9 cellular contexts compared by ENCODE assay signal in genomic region chr2:105294844-105295481, GRCh38. TPM values are rescaled to one million over a fixed set of nuclear protein-coding genes. Genes with fewer than 3 reads are reported as not detected.
DNase-seq lines count a peak whose midpoint lies in the region; ATAC-seq and TF ChIP-seq lines count a peak whose summit lies in the region.
"Had no signal": no experiment of that assay in that cellular context is flagged by ENCODE, and none has a peak within 500 bp of the region (broad histone marks: within the 10 kb centered on the region; RNA-seq: fewer than 3 reads in every experiment).

No MANE protein-coding gene starts in this region.

- no peaks in the 10 kb centered on the region for H3K9me3 ChIP-seq in CD4-positive, alpha-beta T cell (ENCODE audit: control insufficient read depth, low read length)

- no peaks in the 10 kb centered on the region for H3K9me3 Mint-ChIP-seq in CD4-positive, alpha-beta T cell
- no peaks in the 10 kb centered on the region for H3K9me3 Mint-ChIP-seq in activated CD8-positive, alpha-beta T cell treated with anti-CD3 and anti-CD28 coated beads for 36 hours

- H3K27me3 ChIP-seq in CD4-positive, alpha-beta T cell (ENCODE audit: control insufficient read depth, insufficient read depth, low read length): no peaks in the 10 kb centered on the region

- no peak for TF ChIP-seq POLR2A in NB4 (IDR thresholded peaks at IDR 0.05; ENCODE audit: extremely low read depth, insufficient read length)

- H3K27me3 Mint-ChIP-seq in CD4-positive, alpha-beta T cell: no peaks in the 10 kb centered on the region
- no peaks in the 10 kb centered on the region for H3K27me3 Mint-ChIP-seq in activated CD8-positive, alpha-beta T cell treated with anti-CD3 and anti-CD28 coated beads for 36 hours

- peaks cover 87% of the 10 kb centered on the region for H3K36me3 Mint-ChIP-seq in CD4-positive, alpha-beta T cell (ENCODE audit: low read depth)
- peaks cover 42% of the 10 kb centered on the region for H3K36me3 Mint-ChIP-seq in activated CD8-positive, alpha-beta T cell treated with anti-CD3 and anti-CD28 coated beads for 36 hours (ENCODE audit: low read depth)

- H3K27ac ChIP-seq in CD4-positive, alpha-beta T cell (ENCODE audit: low read depth, low read length): no peak overlapping the region

- no peak overlapping the region for H3K4me3 Mint-ChIP-seq in CD4-positive, alpha-beta T cell
- no peak overlapping the region for H3K4me3 Mint-ChIP-seq in activated CD8-positive, alpha-beta T cell treated with anti-CD3 and anti-CD28 coated beads for 36 hours

- peaks cover 5% of the 10 kb centered on the region for H3K4me1 Mint-ChIP-seq in CD4-positive, alpha-beta T cell (ENCODE audit: low read depth)
- no peaks in the 10 kb centered on the region for H3K4me1 Mint-ChIP-seq in activated CD8-positive, alpha-beta T cell treated with anti-CD3 and anti-CD28 coated beads for 36 hours (ENCODE audit: low read depth)

- POLR2A ChIA-PET in CD4-positive, alpha-beta T cell (lab: Charles Lee): interaction anchor here (1.1 kb wide), 1 partner anchor 43 kb away, joined by 3 read pairs; no protein-coding TSS in a partner anchor
- POLR2A ChIA-PET in activated CD8-positive, alpha-beta T cell treated with anti-CD3 and anti-CD28 coated beads for 36 hours (lab: Charles Lee): no interaction called here

- peak in 1 of 10 experiments; percentile 11 for DNase-seq in CD4-positive, alpha-beta T cell
- peak; percentile 64 for DNase-seq in NB4 (ENCODE audit: low read depth)
- DNase-seq in activated CD8-positive, alpha-beta T cell treated with anti-CD3 and anti-CD28 coated beads for 36 hours: peak; percentile 46
- DNase-seq in germinal center (ENCODE audit: low spot score): peak; percentile 47
- peak; percentile 28 to 94 (median 70) for DNase-seq in posterior cingulate gyrus

- ATAC-seq in CD4-positive, alpha-beta T cell (ENCODE audit: poor library complexity): no peak
- ATAC-seq in GM18909 (IDR thresholded peaks at IDR 0.05; ENCODE audit: poor library complexity, unreplicated experiment) (peak; percentile 52), GM18870 (IDR thresholded peaks at IDR 0.05; ENCODE audit: unreplicated experiment) (no peak), HG03432 (IDR thresholded peaks at IDR 0.05; ENCODE audit: unreplicated experiment) (no peak)
- ATAC-seq in activated CD8-positive, alpha-beta T cell treated with anti-CD3 and anti-CD28 coated beads for 36 hours: peak; percentile 47

- no peak overlapping the region for H3K27ac Mint-ChIP-seq in CD4-positive, alpha-beta T cell
- H3K27ac Mint-ChIP-seq in activated CD8-positive, alpha-beta T cell treated with anti-CD3 and anti-CD28 coated beads for 36 hours: no peak overlapping the region

- intact Hi-C loops in CD4-positive, alpha-beta T cell (cut with DNase I, micrococcal nuclease): no loop called here
- intact Hi-C loops in activated CD8-positive, alpha-beta T cell treated with anti-CD3 and anti-CD28 coated beads for 36 hours (cut with micrococcal nuclease): no loop called here
- intact Hi-C loops in posterior cingulate gyrus (cut with DNase I): loop anchor here (2.0 kb wide), 1 partner anchor 180 kb away; no protein-coding TSS in a partner anchor

- TF ChIP-seq CTCF in CD4-positive, alpha-beta T cell (IDR thresholded peaks at IDR 0.05): peak; percentile 42
- TF ChIP-seq CTCF in NB4 (IDR thresholded peaks at IDR 0.05; ENCODE audit: low read depth, low read length): peak; percentile 56
- no peak for TF ChIP-seq CTCF in activated CD8-positive, alpha-beta T cell treated with anti-CD3 and anti-CD28 coated beads for 36 hours (IDR thresholded peaks at IDR 0.05)

- H3K4me3 ChIP-seq in NB4 (ENCODE audit: low read depth, low read length): no peak overlapping the region
- H3K4me3 ChIP-seq: skin epidermis had no signal

- CTCF ChIA-PET in CD4-positive, alpha-beta T cell (lab: Charles Lee): no interaction called here
- CTCF ChIA-PET in activated CD8-positive, alpha-beta T cell treated with anti-CD3 and anti-CD28 coated beads for 36 hours (lab: Charles Lee): interaction anchor here (0.7 to 1.7 kb wide), 5 partner anchors 14 to 56 kb away, joined by 3 to 4 read pairs (median 3); no protein-coding TSS in a partner anchor

RNA-seq across cellular contexts. Expression of gene TGFBRAP1, which starts 34.6 kb away (rescaled TPM):
- 10 to 100 TPM; 14.9 to 16.6 TPM for total RNA-seq in CD4-positive, alpha-beta T cell
- total RNA-seq in activated CD8-positive, alpha-beta T cell treated with anti-CD3 and anti-CD28 coated beads for 36 hours: 10 to 100 TPM; 17.9 to 20.2 TPM

RNA-seq across cellular contexts. Expression of gene C2orf49, which starts 42.4 kb away (rescaled TPM):
- 10 to 100 TPM; 28.8 to 29.4 TPM for total RNA-seq in CD4-positive, alpha-beta T cell
- 10 to 100 TPM; 22.3 to 23.3 TPM for total RNA-seq in activated CD8-positive, alpha-beta T cell treated with anti-CD3 and anti-CD28 coated beads for 36 hours

RNA-seq across cellular contexts. Expression of gene GPR45, which starts 53.4 kb away (rescaled TPM):
- total RNA-seq in CD4-positive, alpha-beta T cell: not detected
- total RNA-seq in activated CD8-positive, alpha-beta T cell treated with anti-CD3 and anti-CD28 coated beads for 36 hours: not detected

Comparison
In these comparisons a context has a peak if more than half of its experiments do, and no peak if none do; other contexts are left out.
1. ATAC-seq: peak in GM18909 (single experiment) and activated CD8-positive, alpha-beta T cell treated with anti-CD3 and anti-CD28 coated beads for 36 hours (single experiment); none in CD4-positive, alpha-beta T cell (single experiment), GM18870 (single experiment) and HG03432 (single experiment).